ENCODE assay signal across 26 cellular contexts in genomic region chr2:187857826-187858225, GRCh38.
"Had no signal": no experiment of that assay in that cellular context is flagged by ENCODE, and none has a peak within 500 bp of the region (broad histone marks: within the 10 kb centered on the region; RNA-seq: fewer than 3 reads in every experiment).

No MANE protein-coding gene starts in this region.

- DNase-seq: natural killer cell; occipital lobe; ovary; posterior cingulate gyrus; psoas muscle; right cardiac atrium; right lobe of liver; sigmoid colon; stimulated activated CD4-positive, alpha-beta T cell treated with anti-CD3 and anti-CD28 coated beads, Interleukin-1b, Interleukin-23, amount 100 ng/mL, for 48 hours; stimulated activated CD4-positive, alpha-beta T cell treated with anti-CD3 and anti-CD28 coated beads, Interleukin-4, amount 100 ng/mL, for 1 hour; stimulated activated CD4-positive, alpha-beta T cell treated with anti-CD3 and anti-CD28 coated beads, Interleukin-4, amount 100 ng/mL, for 4 hours; stimulated activated CD8-positive, alpha-beta memory T cell treated with anti-CD3 and anti-CD28 coated beads, Interleukin-4, amount 100 ng/mL, for 48 hours; stimulated activated naive CD4-positive, alpha-beta T cell; stimulated activated naive CD8-positive, alpha-beta T cell treated with anti-CD3 and anti-CD28 coated beads, Interleukin-15, amount 100 ng/mL, for 72 hours; stimulated activated naive CD8-positive, alpha-beta T cell treated with anti-CD3 and anti-CD28 coated beads, Interleukin-15, Interleukin-2, amounts not matched to agents 100 U/mL and 50 U/mL, for 24 hours; substantia nigra; testis; tibial artery; transverse colon; upper lobe of right lung; uterus had no signal

- H3K79me2 ChIP-seq: parathyroid adenoma had no signal

- H3K4me3 ChIP-seq: neural progenitor cell, ovary, psoas muscle, right lobe of liver, sigmoid colon, suprapubic skin, testis, tibial artery, transverse colon, upper lobe of right lung, uterus had no signal

- H3K27me3 ChIP-seq: neural progenitor cell, ovary, right lobe of liver, sigmoid colon, suprapubic skin, testis, tibial artery, transverse colon, upper lobe of right lung, uterus had no signal

- H3K9ac ChIP-seq: neural progenitor cell, parathyroid adenoma had no signal

- H3K9me3 ChIP-seq: ovary, psoas muscle, right lobe of liver, sigmoid colon, suprapubic skin, testis, tibial artery, transverse colon, upper lobe of right lung, uterus had no signal

- FAIRE-seq: small intestine had no signal

- H3K4me1 ChIP-seq: neural progenitor cell, parathyroid adenoma, psoas muscle, sigmoid colon, suprapubic skin, testis, transverse colon, upper lobe of right lung, uterus had no signal

- H2AFZ ChIP-seq: neural progenitor cell, parathyroid adenoma had no signal

- ATAC-seq: natural killer cell; psoas muscle; right cardiac atrium; right lobe of liver; stimulated activated memory B cell treated with anti-CD40 and anti-IgM and Interleukin-4, amounts not matched to agents 10 μg/mL and 1 μg/mL and 100 μg/mL, for 72 hours; stimulated activated naive CD8-positive, alpha-beta T cell treated with anti-CD3 and anti-CD28 coated beads, Interleukin-15, amount 100 ng/mL, for 72 hours; stimulated activated naive CD8-positive, alpha-beta T cell treated with anti-CD3 and anti-CD28 coated beads, Interleukin-15, Interleukin-2, amounts not matched to agents 100 U/mL and 50 U/mL, for 24 hours; upper lobe of right lung had no signal

- H3K4me2 ChIP-seq: neural progenitor cell had no signal

- H3K27ac ChIP-seq: neural progenitor cell, ovary, parathyroid adenoma, psoas muscle, right lobe of liver, sigmoid colon, suprapubic skin, testis, tibial artery, transverse colon, upper lobe of right lung, uterus had no signal

- H3K36me3 ChIP-seq: neural progenitor cell, ovary, right lobe of liver, sigmoid colon, suprapubic skin, tibial artery, transverse colon, upper lobe of right lung, uterus had no signal
